Comparison of ENCODE assay signal across 26 cellular contexts in genomic region chr5:33162057-33162456, GRCh38.
"Had no signal": no experiment of that assay in that cellular context is flagged by ENCODE, and none has a peak within 500 bp of the region (broad histone marks: within the 10 kb centered on the region; RNA-seq: fewer than 3 reads in every experiment).

No MANE protein-coding gene starts in this region.

- H3K36me3 Mint-ChIP-seq: neural progenitor cell; stimulated activated effector memory CD8-positive, alpha-beta T cell treated with anti-CD3 and anti-CD28 coated beads, Interleukin-12 subunit alpha, Interleukin-12 subunit beta, amount 100 ng/mL, for 72 hours; stimulated activated naive B cell treated with anti-CD40 and anti-IgM and Interleukin-4, amounts not matched to agents 10 μg/mL and 1 μg/mL and 100 μg/mL, for 72 hours had no signal

- H3K4me3 ChIP-seq: neural progenitor cell, ovary, psoas muscle, right lobe of liver, sigmoid colon, stomach, thoracic aorta, thyroid gland, tibial nerve, upper lobe of left lung, vagina had no signal

- H3K4me3 Mint-ChIP-seq: nephron; neural progenitor cell; stimulated activated effector memory CD8-positive, alpha-beta T cell treated with anti-CD3 and anti-CD28 coated beads, Interleukin-12 subunit alpha, Interleukin-12 subunit beta, amount 100 ng/mL, for 72 hours; stimulated activated naive B cell treated with anti-CD40 and anti-IgM and Interleukin-4, amounts not matched to agents 10 μg/mL and 1 μg/mL and 100 μg/mL, for 72 hours; stimulated activated naive CD8-positive, alpha-beta T cell treated with anti-CD3 and anti-CD28 coated beads, Interleukin-15, Interleukin-2, amounts not matched to agents 100 ng/mL and 50 ng/mL, for 24 hours had no signal

- ATAC-seq: psoas muscle; right cardiac atrium; right lobe of liver; stimulated activated effector memory CD8-positive, alpha-beta T cell treated with anti-CD3 and anti-CD28 coated beads, Interleukin-12 subunit alpha, Interleukin-12 subunit beta, amount 100 ng/mL, for 72 hours; stimulated activated naive B cell treated with anti-CD40 and anti-IgM and Interleukin-4, amounts not matched to agents 10 μg/mL and 1 μg/mL and 100 μg/mL, for 72 hours had no signal

- H3K4me1 Mint-ChIP-seq: nephron; neural progenitor cell; stimulated activated effector memory CD8-positive, alpha-beta T cell treated with anti-CD3 and anti-CD28 coated beads, Interleukin-12 subunit alpha, Interleukin-12 subunit beta, amount 100 ng/mL, for 72 hours; stimulated activated naive B cell treated with anti-CD40 and anti-IgM and Interleukin-4, amounts not matched to agents 10 μg/mL and 1 μg/mL and 100 μg/mL, for 72 hours had no signal

- H3K27me3 Mint-ChIP-seq: progenitor cell of endocrine pancreas; stimulated activated naive CD8-positive, alpha-beta T cell treated with anti-CD3 and anti-CD28 coated beads, Interleukin-15, Interleukin-2, amounts not matched to agents 100 ng/mL and 50 ng/mL, for 24 hours had no signal

- H3K9me3 ChIP-seq: ovary, right lobe of liver, thoracic aorta, thyroid gland, upper lobe of left lung, vagina had no signal

- H3K27ac Mint-ChIP-seq: nephron; neural progenitor cell; progenitor cell of endocrine pancreas; stimulated activated effector memory CD8-positive, alpha-beta T cell treated with anti-CD3 and anti-CD28 coated beads, Interleukin-12 subunit alpha, Interleukin-12 subunit beta, amount 100 ng/mL, for 72 hours; stimulated activated naive B cell treated with anti-CD40 and anti-IgM and Interleukin-4, amounts not matched to agents 10 μg/mL and 1 μg/mL and 100 μg/mL, for 72 hours; stimulated activated naive CD8-positive, alpha-beta T cell treated with anti-CD3 and anti-CD28 coated beads, Interleukin-15, Interleukin-2, amounts not matched to agents 100 ng/mL and 50 ng/mL, for 24 hours had no signal

- DNase-seq: occipital lobe; ovary; psoas muscle; right lobe of liver; sigmoid colon; small intestine; stimulated activated CD4-positive, alpha-beta T cell treated with anti-CD3 and anti-CD28 coated beads, Interleukin-15, amount 100 ng/mL, for 24 hours; stimulated activated CD4-positive, alpha-beta T cell treated with anti-CD3 and anti-CD28 coated beads, Interleukin-2, amount 100 ng/mL, for 24 hours; stimulated activated CD4-positive, alpha-beta T cell treated with anti-CD3 and anti-CD28 coated beads, Interleukin-2, amount 100 ng/mL, for 48 hours; stimulated activated CD4-positive, alpha-beta T cell treated with anti-CD3 and anti-CD28 coated beads, Interleukin-4, amount 100 ng/mL, for 24 hours; stimulated activated naive B cell treated with anti-CD40 and anti-IgM and Interleukin-4, amounts not matched to agents 10 μg/mL and 1 μg/mL and 100 μg/mL, for 72 hours; stimulated activated naive CD4-positive, alpha-beta T cell treated with Interleukin-2 at 50 U/mL for 16 hours; stomach; thyroid gland; trophoblast cell had no signal

- H3K4me1 ChIP-seq: neural progenitor cell, parathyroid adenoma, psoas muscle, right lobe of liver, sigmoid colon, stomach, thyroid gland, tibial nerve, upper lobe of left lung, vagina had no signal

- H3K36me3 ChIP-seq: neural progenitor cell, ovary, right lobe of liver, sigmoid colon, stomach, thoracic aorta, thyroid gland, tibial nerve, upper lobe of left lung, vagina had no signal

- FAIRE-seq: small intestine had no signal

- H3K27ac ChIP-seq: neural progenitor cell, ovary, parathyroid adenoma, psoas muscle, right lobe of liver, sigmoid colon, stomach, thoracic aorta, thyroid gland, tibial nerve, upper lobe of left lung, vagina had no signal

- H3K27me3 ChIP-seq: neural progenitor cell, ovary, right lobe of liver, sigmoid colon, stomach, thyroid gland, tibial nerve, upper lobe of left lung, vagina had no signal
